29 cellular contexts compared by ENCODE assay signal in the genomic region with DNA sequence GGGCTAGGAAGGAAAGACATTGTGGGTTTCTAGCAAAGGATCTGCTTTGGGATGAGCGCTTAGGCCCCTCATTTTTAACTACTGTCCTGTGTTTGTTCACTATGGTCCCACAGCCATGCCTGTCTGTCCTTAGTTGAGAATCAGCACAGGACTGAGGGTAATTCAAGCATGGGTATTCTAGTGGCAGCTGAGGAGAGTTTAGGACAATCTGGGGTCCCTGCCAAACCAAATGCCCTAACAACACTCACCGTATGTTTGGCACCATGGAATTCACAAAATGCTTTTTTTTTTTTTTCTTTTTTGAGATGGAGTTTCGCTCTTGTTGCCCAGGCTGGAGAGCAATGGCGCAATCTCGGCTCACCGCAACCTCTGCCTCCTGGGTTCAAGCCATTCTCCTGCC.
"Had no signal": no experiment of that assay in that cellular context is flagged by ENCODE, and none has a peak within 500 bp of the region (broad histone marks: within the 10 kb centered on the region; RNA-seq: fewer than 3 reads in every experiment).

No MANE protein-coding gene starts in this region.

- H3K36me3 ChIP-seq: adrenal gland, esophagus muscularis mucosa had no signal

- ATAC-seq: activated CD4-positive, alpha-beta T cell treated with anti-CD3 and anti-CD28 coated beads for 36 hours; activated CD8-positive, alpha-beta memory T cell treated with anti-CD3 and anti-CD28 coated beads, Interleukin-2, amount 10 ng/mL, durations not matched to agents 7 days and 5 days; activated CD8-positive, alpha-beta T cell treated with anti-CD3 and anti-CD28 coated beads, Interleukin-2, amount 10 ng/mL, durations not matched to agents 7 days and 5 days; activated naive CD8-positive, alpha-beta T cell treated with anti-CD3 and anti-CD28 coated beads, Interleukin-2, amount 50 U/mL, for 24 hours; body of pancreas; effector memory CD8-positive, alpha-beta T cell; gastroesophageal sphincter had no signal

- H3K9me3 ChIP-seq: adrenal gland, body of pancreas, esophagus muscularis mucosa, gastroesophageal sphincter, heart right ventricle had no signal

- H3K27ac ChIP-seq: adrenal gland, body of pancreas, esophagus muscularis mucosa, foreskin keratinocyte, gastroesophageal sphincter, heart right ventricle had no signal

- DNase-seq: activated CD4-positive, alpha-beta memory T cell treated with anti-CD3 and anti-CD28 coated beads for 36 hours; activated CD4-positive, alpha-beta T cell treated with anti-CD3 and anti-CD28 coated beads for 36 hours; activated CD4-positive, alpha-beta T cell treated with anti-CD3 and anti-CD28 coated beads, Interleukin-2, amount 10 ng/mL, durations not matched to agents 24 days and 14 days; activated CD4-positive, CD25-positive, alpha-beta regulatory T cell; activated CD4-positive, CD25-positive, alpha-beta regulatory T cell treated with anti-CD3 and anti-CD28 coated beads, Interleukin-2, amount 50 U/mL, for 72 hours; activated CD8-positive, alpha-beta memory T cell treated with anti-CD3 and anti-CD28 coated beads, Interleukin-2, amount 10 ng/mL, durations not matched to agents 7 days and 5 days; activated CD8-positive, alpha-beta memory T cell treated with anti-CD3 and anti-CD28 coated beads, Interleukin-2, amount 50 U/mL, for 4 hours; activated CD8-positive, alpha-beta T cell treated with anti-CD3 and anti-CD28 coated beads, Interleukin-2, amount 10 ng/mL, durations not matched to agents 7 days and 5 days; activated effector memory CD4-positive, alpha-beta T cell treated with anti-CD3 and anti-CD28 coated beads, Interleukin-2, amount 50 U/mL, for 16 hours; activated naive CD4-positive, alpha-beta T cell treated with anti-CD3 and anti-CD28 coated beads for 36 hours; activated naive CD8-positive, alpha-beta T cell treated with anti-CD3 and anti-CD28 coated beads for 36 hours; activated naive CD8-positive, alpha-beta T cell treated with anti-CD3 and anti-CD28 coated beads, Interleukin-2, amount 50 U/mL, for 24 hours; activated T-cell treated with anti-CD3 and anti-CD28 coated beads, Interleukin-2, amount 50 U/mL, for 1 hour; activated T-cell treated with anti-CD3 and anti-CD28 coated beads, Interleukin-2, amount 50 U/mL, for 48 hours; adrenal gland; amygdala; aorta; body of pancreas; central memory CD4-positive, alpha-beta T cell; cortex of kidney; dermis blood vessel endothelial cell; effector CD4-positive, alpha-beta T cell; effector memory CD8-positive, alpha-beta T cell; erythroblast; heart right ventricle; T-helper 2 cell had no signal

- H3K4me3 ChIP-seq: adrenal gland, body of pancreas, esophagus muscularis mucosa, gastroesophageal sphincter, heart right ventricle had no signal

- H3K27me3 ChIP-seq: adrenal gland, body of pancreas, esophagus muscularis mucosa, foreskin keratinocyte, gastroesophageal sphincter, heart right ventricle had no signal
